22 cellular contexts compared by ENCODE assay signal in the genomic region with DNA sequence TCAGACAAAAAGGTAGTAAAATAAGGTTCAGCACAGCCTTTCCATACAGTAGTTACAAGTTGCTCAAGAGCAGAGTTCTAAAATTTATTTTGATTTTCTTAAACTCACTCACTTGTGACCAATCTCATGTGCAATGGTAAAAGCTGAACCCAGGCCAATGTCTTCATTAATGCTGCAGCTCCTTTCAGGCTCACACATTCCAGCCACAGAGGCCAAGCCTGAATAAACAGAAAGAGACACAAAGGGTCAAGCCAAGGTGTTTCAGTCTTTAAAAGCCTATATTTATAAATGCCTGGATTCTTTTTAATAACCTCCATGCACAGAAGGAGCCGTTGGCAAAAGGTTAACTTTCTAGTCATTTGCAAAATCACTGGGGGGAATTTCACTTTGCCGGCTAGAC.
A peak's percentile ranks its signal among the peaks of the same experiment; 100 is the strongest.
DNase-seq lines count a peak whose midpoint lies in the region; ATAC-seq, FAIRE-seq and TF ChIP-seq lines count a peak whose summit lies in the region.
"Had no signal": no experiment of that assay in that cellular context is flagged by ENCODE, and none has a peak within 500 bp of the region (broad histone marks: within the 10 kb centered on the region; RNA-seq: fewer than 3 reads in every experiment).

No MANE protein-coding gene starts in this region.

- no peak overlapping the region for H4K8ac ChIP-seq in neuronal stem cell (ENCODE audit: low read depth, low read length)

- no peaks in the 10 kb centered on the region for H3K79me1 ChIP-seq in neuronal stem cell (ENCODE audit: low read depth, low read length)

- DNase-seq in EL (peak; percentile 26), NCI-H2227 (lab: John Stamatoyannopoulos, UW; ENCODE audit: unreplicated experiment) (peak; percentile 15), fibroblast of gingiva (ENCODE audit: low read depth) (peak; percentile 41), neuronal stem cell (ENCODE audit: low spot score) (peak; percentile 15), GM19239 (ENCODE audit: insufficient read length, low spot score) (no peak), MM.1S (no peak)
- DNase-seq: activated CD4-positive, alpha-beta T cell treated with anti-CD3 and anti-CD28 coated beads for 36 hours; central memory CD4-positive, alpha-beta T cell; DND-41; effector CD8-positive, alpha-beta T cell; left colon; NCI-H146; NCI-H345; NK-92 treated with Interleukin-12 subunit alpha and Interleukin-12 subunit beta, amount 100 ng/mL, for 24 hours; sigmoid colon; stimulated activated CD4-positive, alpha-beta T cell treated with anti-CD3 and anti-CD28 coated beads, Interleukin-2, amount 100 ng/mL, for 24 hours; trophoblast cell had no signal

- H3K27me3 ChIP-seq in neuronal stem cell (ENCODE audit: control insufficient read depth in 3 of 3, insufficient read depth in 3 of 3, low read depth in 1 of 3, low read length in 3 of 3) (no peaks in the 10 kb centered on the region), MM.1S (replicated peaks; ENCODE audit: insufficient read depth, low read length) (no peaks in the 10 kb centered on the region)
- H3K27me3 ChIP-seq: sigmoid colon had no signal

- FAIRE-seq in GM19239 (lab: Jason Lieb, UNC): no peak
- FAIRE-seq: frontal cortex, GM18507 had no signal

- H3K4me3 ChIP-seq in neuronal stem cell (ENCODE audit: low read length in 2 of 2) (no peak overlapping the region), MM.1S (ENCODE audit: low read length) (no peak overlapping the region)
- H3K4me3 ChIP-seq: sigmoid colon had no signal

- H3K4me1 ChIP-seq in neuronal stem cell (ENCODE audit: control insufficient read depth in 2 of 2, insufficient read depth in 1 of 2, low read depth in 1 of 2, low read length in 2 of 2): peaks cover 4 to 7% of the 10 kb centered on the region in 2 donors
- H3K4me1 ChIP-seq in MM.1S (ENCODE audit: low read length): no peaks in the 10 kb centered on the region

- no peak overlapping the region for H3K14ac ChIP-seq in neuronal stem cell (ENCODE audit: low read length)

- H4K91ac ChIP-seq in neuronal stem cell (ENCODE audit: low read depth, low read length, poor library complexity): no peak overlapping the region

- WGBS in neuronal stem cell (ENCODE audit: extremely low coverage in 2 of 2, insufficient read length in 2 of 2, insufficient replicate concordance in 1 of 2), 2 donors: no CpG with 5 or more reads among the region's 2 CpGs

- no peak for ATAC-seq in GM21737 (IDR thresholded peaks at IDR 0.05; ENCODE audit: unreplicated experiment)
- ATAC-seq in GM18907 (IDR thresholded peaks at IDR 0.05; ENCODE audit: unreplicated experiment): no peak
- ATAC-seq: activated CD4-positive, alpha-beta T cell treated with anti-CD3 and anti-CD28 coated beads for 36 hours; activated T-helper 17 cell treated with anti-CD3 and anti-CD28 coated beads, Interleukin-2, amount 50 U/mL, for 72 hours; left colon had no signal

- H3K18ac ChIP-seq in neuronal stem cell (ENCODE audit: low read length): no peak overlapping the region

- H3K9me3 ChIP-seq in neuronal stem cell (replicated peaks in 1 of 2; ENCODE audit: control insufficient read depth in 2 of 2, insufficient read depth in 1 of 2, low read depth in 1 of 2, low read length in 2 of 2): no peaks in the 10 kb centered on the region
- H3K9me3 ChIP-seq in MM.1S (replicated peaks; ENCODE audit: insufficient read depth, low read length): no peaks in the 10 kb centered on the region
- H3K9me3 ChIP-seq: sigmoid colon had no signal

- H2BK15ac ChIP-seq in neuronal stem cell (ENCODE audit: low read length): no peak overlapping the region

- H3K4ac ChIP-seq in neuronal stem cell (ENCODE audit: low read length): no peak overlapping the region

- no peak overlapping the region for H3K4me2 ChIP-seq in neuronal stem cell (ENCODE audit: insufficient read depth, low read length, poor library complexity, severe bottlenecking)
- no peak overlapping the region for H3K4me2 ChIP-seq in MM.1S (ENCODE audit: low read depth, low read length)

- no peaks in the 10 kb centered on the region for H3K79me2 ChIP-seq in MM.1S (ENCODE audit: low read length)

- H2AFZ ChIP-seq in neuronal stem cell (ENCODE audit: low read length) (no peak overlapping the region), MM.1S (ENCODE audit: low read length) (no peak overlapping the region)

- H4K20me1 ChIP-seq in MM.1S (ENCODE audit: insufficient read depth, low read length): no peaks in the 10 kb centered on the region

- H3F3A ChIP-seq in MM.1S (ENCODE audit: insufficient read depth, low read length): no peaks in the 10 kb centered on the region

- no peak overlapping the region for H3K27ac ChIP-seq in neuronal stem cell (replicated peaks; ENCODE audit: low read length)
- no peak overlapping the region for H3K27ac ChIP-seq in MM.1S (ENCODE audit: low read length)
- H3K27ac ChIP-seq: sigmoid colon had no signal

- H3K23ac ChIP-seq in neuronal stem cell (ENCODE audit: low read depth, low read length, poor library complexity): no peak overlapping the region

- H2BK12ac ChIP-seq in neuronal stem cell (ENCODE audit: low read length): no peak overlapping the region

- no peak overlapping the region for H2BK5ac ChIP-seq in neuronal stem cell (ENCODE audit: low read length)

- H2AK5ac ChIP-seq in neuronal stem cell (ENCODE audit: low read depth, low read length): no peak overlapping the region

- H3K36me3 ChIP-seq in neuronal stem cell (replicated peaks in 1 of 2; ENCODE audit: control insufficient read depth in 2 of 2, insufficient read depth in 2 of 2, low read length in 2 of 2) (no peaks in the 10 kb centered on the region), MM.1S (replicated peaks; ENCODE audit: insufficient read depth, low read length) (no peaks in the 10 kb centered on the region)
- H3K36me3 ChIP-seq: sigmoid colon had no signal

- no peak overlapping the region for H2BK120ac ChIP-seq in neuronal stem cell (ENCODE audit: low read depth, low read length)

- no peak for TF ChIP-seq CTCF in MM.1S (IDR thresholded peaks at IDR 0.05; ENCODE audit: low read length)

- H3K9ac ChIP-seq in neuronal stem cell (ENCODE audit: low read depth, low read length, poor library complexity) (no peak overlapping the region), MM.1S (ENCODE audit: low read length) (no peak overlapping the region)

- no peaks in the 10 kb centered on the region for H3K9me2 ChIP-seq in MM.1S (replicated peaks; ENCODE audit: insufficient read depth, low read length)

Comparison
In these comparisons a context has a peak if more than half of its experiments do, and no peak if none do; other contexts are left out.
1. DNase-seq: peak in EL (single experiment), NCI-H2227 (single experiment), fibroblast of gingiva (single experiment) and neuronal stem cell (single experiment); none in GM19239 (single experiment) and MM.1S (single experiment).